ENCODE assay signal across 1 cellular context in the genomic region with DNA sequence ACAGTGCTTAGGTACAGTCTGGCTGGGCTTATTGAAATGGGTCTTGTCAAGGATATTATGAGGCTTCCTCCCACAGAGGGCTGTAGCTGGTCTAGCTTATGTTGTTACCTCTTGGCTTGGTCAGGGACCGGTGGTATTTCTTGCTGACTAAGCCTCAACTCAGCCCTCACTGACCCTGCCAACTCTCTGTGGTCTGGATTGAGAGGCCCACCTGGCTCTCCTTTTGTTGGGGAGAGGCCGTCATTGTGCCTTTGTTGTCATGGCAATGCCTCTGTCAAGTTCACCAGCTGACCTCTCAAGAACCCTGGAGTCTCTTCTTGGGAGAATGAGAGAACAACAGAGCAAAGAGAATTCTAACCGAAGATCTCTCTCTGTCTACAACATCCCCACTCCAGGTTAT.
TF ChIP-seq lines count a peak whose summit lies in the region.

No MANE protein-coding gene starts in this region.

TF ChIP-seq in GM23338, 12 proteins besides CTCF, POLR2A, EP300 and RAD21 (continued from another document):
- TF ChIP-seq, protein P1, sequence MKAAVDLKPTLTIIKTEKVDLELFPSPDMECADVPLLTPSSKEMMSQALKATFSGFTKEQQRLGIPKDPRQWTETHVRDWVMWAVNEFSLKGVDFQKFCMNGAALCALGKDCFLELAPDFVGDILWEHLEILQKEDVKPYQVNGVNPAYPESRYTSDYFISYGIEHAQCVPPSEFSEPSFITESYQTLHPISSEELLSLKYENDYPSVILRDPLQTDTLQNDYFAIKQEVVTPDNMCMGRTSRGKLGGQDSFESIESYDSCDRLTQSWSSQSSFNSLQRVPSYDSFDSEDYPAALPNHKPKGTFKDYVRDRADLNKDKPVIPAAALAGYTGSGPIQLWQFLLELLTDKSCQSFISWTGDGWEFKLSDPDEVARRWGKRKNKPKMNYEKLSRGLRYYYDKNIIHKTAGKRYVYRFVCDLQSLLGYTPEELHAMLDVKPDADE (IDR thresholded peaks at IDR 0.05) = no peak
- TF ChIP-seq CREB1 (CRISPR knock-in tag; IDR thresholded peaks at IDR 0.05; ENCODE audit: low read depth) = no peak
- TF ChIP-seq JUNB (IDR thresholded peaks at IDR 0.05; ENCODE audit: unreplicated experiment) = no peak
- TF ChIP-seq ZNF331 (CRISPR knock-in tag; IDR thresholded peaks at IDR 0.05; ENCODE audit: low read depth) = no peak
- TF ChIP-seq, protein P2, sequence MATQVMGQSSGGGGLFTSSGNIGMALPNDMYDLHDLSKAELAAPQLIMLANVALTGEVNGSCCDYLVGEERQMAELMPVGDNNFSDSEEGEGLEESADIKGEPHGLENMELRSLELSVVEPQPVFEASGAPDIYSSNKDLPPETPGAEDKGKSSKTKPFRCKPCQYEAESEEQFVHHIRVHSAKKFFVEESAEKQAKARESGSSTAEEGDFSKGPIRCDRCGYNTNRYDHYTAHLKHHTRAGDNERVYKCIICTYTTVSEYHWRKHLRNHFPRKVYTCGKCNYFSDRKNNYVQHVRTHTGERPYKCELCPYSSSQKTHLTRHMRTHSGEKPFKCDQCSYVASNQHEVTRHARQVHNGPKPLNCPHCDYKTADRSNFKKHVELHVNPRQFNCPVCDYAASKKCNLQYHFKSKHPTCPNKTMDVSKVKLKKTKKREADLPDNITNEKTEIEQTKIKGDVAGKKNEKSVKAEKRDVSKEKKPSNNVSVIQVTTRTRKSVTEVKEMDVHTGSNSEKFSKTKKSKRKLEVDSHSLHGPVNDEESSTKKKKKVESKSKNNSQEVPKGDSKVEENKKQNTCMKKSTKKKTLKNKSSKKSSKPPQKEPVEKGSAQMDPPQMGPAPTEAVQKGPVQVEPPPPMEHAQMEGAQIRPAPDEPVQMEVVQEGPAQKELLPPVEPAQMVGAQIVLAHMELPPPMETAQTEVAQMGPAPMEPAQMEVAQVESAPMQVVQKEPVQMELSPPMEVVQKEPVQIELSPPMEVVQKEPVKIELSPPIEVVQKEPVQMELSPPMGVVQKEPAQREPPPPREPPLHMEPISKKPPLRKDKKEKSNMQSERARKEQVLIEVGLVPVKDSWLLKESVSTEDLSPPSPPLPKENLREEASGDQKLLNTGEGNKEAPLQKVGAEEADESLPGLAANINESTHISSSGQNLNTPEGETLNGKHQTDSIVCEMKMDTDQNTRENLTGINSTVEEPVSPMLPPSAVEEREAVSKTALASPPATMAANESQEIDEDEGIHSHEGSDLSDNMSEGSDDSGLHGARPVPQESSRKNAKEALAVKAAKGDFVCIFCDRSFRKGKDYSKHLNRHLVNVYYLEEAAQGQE (IDR thresholded peaks at IDR 0.05; ENCODE audit: unreplicated experiment) = no peak
- no peak for TF ChIP-seq NANOG (IDR thresholded peaks at IDR 0.05; ENCODE audit: borderline replicate concordance)
- no peak for TF ChIP-seq ZNF114 (CRISPR knock-in tag; IDR thresholded peaks at IDR 0.05)
- no peak for TF ChIP-seq EZH2phosphoT487 (IDR thresholded peaks at IDR 0.05; ENCODE audit: unreplicated experiment)
